In the genomic region with DNA sequence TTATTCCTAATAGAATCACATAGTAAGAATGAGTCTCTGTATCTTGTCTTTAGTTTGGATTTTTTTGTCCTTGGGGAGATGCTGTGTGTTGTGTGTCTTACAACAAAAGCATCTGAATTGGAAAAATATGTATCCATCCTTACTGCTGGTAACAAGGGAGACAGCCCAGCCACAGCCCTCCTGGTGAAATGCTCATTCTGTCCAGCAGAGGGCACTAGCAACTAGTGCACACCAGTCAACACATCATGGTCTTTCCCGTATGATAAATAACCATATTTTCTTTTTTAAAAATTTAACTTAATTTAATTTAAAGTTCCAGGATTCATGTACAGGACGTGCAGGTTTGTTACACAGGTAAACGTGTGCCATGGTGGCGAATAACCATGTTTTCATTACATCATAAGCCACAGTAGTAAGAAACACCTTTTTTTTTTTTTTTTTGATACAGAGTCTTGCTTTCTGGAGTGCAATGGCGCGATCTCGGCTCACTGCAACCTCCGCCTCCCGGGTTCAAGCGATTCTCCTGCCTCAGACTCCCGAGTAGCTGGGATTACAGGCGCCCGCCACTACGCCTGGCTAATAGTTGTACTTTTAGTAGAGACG, we compare ENCODE assay signal across 8 cellular contexts.
DNase-seq lines count a peak whose midpoint lies in the region; ATAC-seq, FAIRE-seq and TF ChIP-seq lines count a peak whose summit lies in the region.

No MANE protein-coding gene starts in this region.

- H3K36me3 ChIP-seq in Karpas-422 (ENCODE audit: insufficient read depth, low read length) (no peaks in the 10 kb centered on the region), RWPE2 (ENCODE audit: low read depth) (no peaks in the 10 kb centered on the region), pancreas (no peaks in the 10 kb centered on the region)

- H2AFZ ChIP-seq in Karpas-422 (ENCODE audit: low read length) = no peak overlapping the region

- no peaks in the 10 kb centered on the region for H4K20me1 ChIP-seq in Karpas-422 (ENCODE audit: insufficient read depth, low read depth, low read length)

- FAIRE-seq in G401.6 (lab: Jason Lieb, UNC) = peak; percentile 78
- peak; percentile 96 for FAIRE-seq in frontal cortex (lab: Jason Lieb, UNC)
- FAIRE-seq in pancreas (lab: Jason Lieb, UNC) = peak; percentile 29

- no peak overlapping the region for H3K9ac ChIP-seq in Karpas-422 (ENCODE audit: low read length)

- H3K9me3 ChIP-seq in Karpas-422 (ENCODE audit: low read length) = no peaks in the 10 kb centered on the region
- H3K9me3 ChIP-seq in RWPE2 (ENCODE audit: severe bottlenecking) = no peaks in the 10 kb centered on the region
- no peaks in the 10 kb centered on the region for H3K9me3 ChIP-seq in pancreas

- H3K27ac ChIP-seq in Karpas-422 (ENCODE audit: low read length) (no peak overlapping the region), RWPE2 (ENCODE audit: poor library complexity, severe bottlenecking) (no peak overlapping the region), pancreas (no peak overlapping the region)

- peak; percentile 88 for DNase-seq in Karpas-422
- no peak for DNase-seq in RWPE2 (ENCODE audit: low spot score)
- peak; percentile 53 for DNase-seq in activated effector memory CD4-positive, alpha-beta T cell treated with Interleukin-2 at 50 U/mL for 16 hours
- DNase-seq in frontal cortex (ENCODE audit: low spot score in 2 of 2) = peak in 1 of 2 donors; percentile 10
- DNase-seq in pancreas = peak; percentile 43 to 87 (median 68)
- DNase-seq in type B pancreatic cell (ENCODE audit: extremely low spot score, unreplicated experiment) = peak; percentile 72

- H3K4me3 ChIP-seq in Karpas-422 (ENCODE audit: low read length) = no peak overlapping the region; the same call in 1 of the 2 replicates
- no peak overlapping the region for H3K4me3 ChIP-seq in RWPE2 (ENCODE audit: severe bottlenecking)
- no peak overlapping the region for H3K4me3 ChIP-seq in pancreas

- no peak overlapping the region for H3K27ac Mint-ChIP-seq in type B pancreatic cell

- peaks cover 3% of the 10 kb centered on the region for H3K27me3 Mint-ChIP-seq in type B pancreatic cell

- H3K9me3 Mint-ChIP-seq in type B pancreatic cell = no peaks in the 10 kb centered on the region

- no peaks in the 10 kb centered on the region for H3K27me3 ChIP-seq in Karpas-422 (ENCODE audit: low read length)
- H3K27me3 ChIP-seq in RWPE2 (ENCODE audit: insufficient read depth, poor library complexity, severe bottlenecking) = no peaks in the 10 kb centered on the region
- H3K27me3 ChIP-seq in pancreas = no peaks in the 10 kb centered on the region

- no peaks in the 10 kb centered on the region for H3K9me2 ChIP-seq in Karpas-422 (replicated peaks; ENCODE audit: insufficient read depth, low read length)

- intact Hi-C loops in pancreas (cut with DNase I) = loop anchor here in 1 of 3 donors (10.0 kb wide), 1 partner anchor 1088 kb away; no protein-coding TSS in a partner anchor

- H3K4me2 ChIP-seq in Karpas-422 (ENCODE audit: low read depth, low read length, poor library complexity, severe bottlenecking) = no peak overlapping the region

- no peak overlapping the region for H3K4me3 Mint-ChIP-seq in type B pancreatic cell

- H3K36me3 Mint-ChIP-seq in type B pancreatic cell = no peaks in the 10 kb centered on the region

- no peaks in the 10 kb centered on the region for H3K79me2 ChIP-seq in Karpas-422 (ENCODE audit: low read length)

- H3K4me1 ChIP-seq in Karpas-422 (ENCODE audit: low read length) = no peaks in the 10 kb centered on the region
- no peaks in the 10 kb centered on the region for H3K4me1 ChIP-seq in RWPE2 (ENCODE audit: insufficient read depth, poor library complexity, severe bottlenecking)
- H3K4me1 ChIP-seq in pancreas = no peaks in the 10 kb centered on the region

- TF ChIP-seq CTCF in RWPE2 (IDR thresholded peaks at IDR 0.05; ENCODE audit: poor library complexity, severe bottlenecking) (peak; percentile 94), pancreas (IDR thresholded peaks at IDR 0.05) (peak; percentile 72 to 89 (median 82)), type B pancreatic cell (conservative IDR thresholded peaks at IDR 0.05) (peak; percentile 94)

- ATAC-seq in GM21737 (IDR thresholded peaks at IDR 0.05; ENCODE audit: unreplicated experiment) (peak; percentile 82), RWPE2 (ENCODE audit: low read depth) (peak; percentile 79; the same call in 2 of the 3 replicates), pancreas (peak in 3 of 4 donors; percentile 86 to 94 (median 90))

- WGBS in pancreas, 2 donors = 30 to 39% methylated on average over 15 of the region's 15 CpGs

- peaks cover 14% of the 10 kb centered on the region for H3K4me1 Mint-ChIP-seq in type B pancreatic cell (ENCODE audit: unreplicated experiment)
